Comparison of ENCODE assay signal across 19 cellular contexts in the genomic region with DNA sequence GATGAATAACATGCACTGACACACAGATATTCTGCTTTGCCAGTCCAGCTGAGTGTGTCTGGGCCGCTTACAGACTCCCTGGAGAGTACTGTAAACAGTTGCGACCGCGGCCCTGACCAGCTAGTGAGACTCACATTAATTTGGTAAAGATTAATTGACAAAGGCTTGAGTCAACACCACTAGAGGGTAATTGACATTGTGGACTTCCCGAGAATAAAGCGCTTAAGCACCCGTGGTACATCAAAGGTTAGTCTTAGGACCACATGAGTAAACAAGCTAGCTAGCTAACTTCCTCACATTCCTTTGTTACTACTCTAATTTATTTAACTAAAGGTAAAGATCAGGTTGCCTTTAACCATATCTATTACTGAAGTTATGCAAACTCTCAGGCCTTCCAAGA.
DNase-seq lines count a peak whose midpoint lies in the region; ATAC-seq and TF ChIP-seq lines count a peak whose summit lies in the region.
"Had no signal": no experiment of that assay in that cellular context is flagged by ENCODE, and none has a peak within 500 bp of the region (broad histone marks: within the 10 kb centered on the region; RNA-seq: fewer than 3 reads in every experiment).

No MANE protein-coding gene starts in this region.

- H3K4me1 ChIP-seq in Caco-2 = peaks cover 14% of the 10 kb centered on the region
- H3K4me1 ChIP-seq: sigmoid colon, uterus had no signal

- intact Hi-C loops in Caco-2 (cut with micrococcal nuclease; ENCODE audit: unreplicated experiment) = no loop called here

- no peak overlapping the region for H3K4me3 Mint-ChIP-seq in Caco-2 (ENCODE audit: unreplicated experiment)
- no peak overlapping the region for H3K4me3 Mint-ChIP-seq in stimulated activated memory B cell treated with anti-CD40 and anti-IgM and Interleukin-4, amounts not matched to agents 10 μg/mL and 1 μg/mL and 100 μg/mL, for 72 hours
- H3K4me3 Mint-ChIP-seq: activated CD8-positive, alpha-beta T cell treated with anti-CD3 and anti-CD28 coated beads, Interleukin-2, amount 10 ng/mL, durations not matched to agents 7 days and 5 days; activated T-cell treated with anti-CD3 and anti-CD28 coated beads, Interleukin-2, amount 50 U/mL, for 72 hours; CD4-positive, CD25-positive, alpha-beta regulatory T cell; T-helper 17 cell; WTC11 had no signal

- no peak for ATAC-seq in HG03571 (IDR thresholded peaks at IDR 0.05; ENCODE audit: unreplicated experiment)
- ATAC-seq in stimulated activated memory B cell treated with anti-CD40 and anti-IgM and Interleukin-4, amounts not matched to agents 10 μg/mL and 1 μg/mL and 100 μg/mL, for 72 hours = no peak
- ATAC-seq: activated CD8-positive, alpha-beta T cell treated with anti-CD3 and anti-CD28 coated beads, Interleukin-2, amount 10 ng/mL, durations not matched to agents 7 days and 5 days; activated T-cell treated with anti-CD3 and anti-CD28 coated beads, Interleukin-2, amount 50 U/mL, for 72 hours; T-helper 17 cell; WTC11 had no signal

- H3K9me3 ChIP-seq in Caco-2 = peaks cover 5% of the 10 kb centered on the region; the same call in 1 of the 2 replicates
- H3K9me3 ChIP-seq: sigmoid colon, uterus had no signal

- no peak overlapping the region for H3K27ac Mint-ChIP-seq in Caco-2 (ENCODE audit: unreplicated experiment)
- H3K27ac Mint-ChIP-seq in stimulated activated memory B cell treated with anti-CD40 and anti-IgM and Interleukin-4, amounts not matched to agents 10 μg/mL and 1 μg/mL and 100 μg/mL, for 72 hours = no peak overlapping the region
- H3K27ac Mint-ChIP-seq: activated CD8-positive, alpha-beta T cell treated with anti-CD3 and anti-CD28 coated beads, Interleukin-2, amount 10 ng/mL, durations not matched to agents 7 days and 5 days; activated T-cell treated with anti-CD3 and anti-CD28 coated beads, Interleukin-2, amount 50 U/mL, for 72 hours; CD4-positive, CD25-positive, alpha-beta regulatory T cell; T-helper 17 cell; WTC11 had no signal

- DNase-seq in Caco-2 (peak; percentile 51 to 76), NCI-H1092 (lab: John Stamatoyannopoulos, UW) (peak; percentile 34), NCI-H748 treated with DMSO at 0.1 percent for 48 hours (lab: John Stamatoyannopoulos, UW) (peak; percentile 87), kidney epithelial cell (ENCODE audit: low read depth) (peak; percentile 38), SKM-1 (lab: John Stamatoyannopoulos, UW; ENCODE audit: unreplicated experiment) (no peak), Ammon's horn (ENCODE audit: low spot score) (no peak)
- DNase-seq: activated CD8-positive, alpha-beta T cell treated with anti-CD3 and anti-CD28 coated beads, Interleukin-2, amount 10 ng/mL, durations not matched to agents 7 days and 5 days; activated T-cell treated with anti-CD3 and anti-CD28 coated beads, Interleukin-2, amount 50 U/mL, for 72 hours; CD4-positive, CD25-positive, alpha-beta regulatory T cell; head of caudate nucleus; kidney glomerular epithelial cell; NCI-H2171; sigmoid colon; stimulated activated CD4-positive, alpha-beta T cell treated with anti-CD3 and anti-CD28 coated beads, Interleukin-2, amount 100 ng/mL, for 24 hours; T-helper 17 cell; uterus had no signal

- peaks cover 29% of the 10 kb centered on the region for H3K9me3 Mint-ChIP-seq in Caco-2 (ENCODE audit: unreplicated experiment)
- peaks cover 10% of the 10 kb centered on the region for H3K9me3 Mint-ChIP-seq in stimulated activated memory B cell treated with anti-CD40 and anti-IgM and Interleukin-4, amounts not matched to agents 10 μg/mL and 1 μg/mL and 100 μg/mL, for 72 hours

- H3K36me3 Mint-ChIP-seq in Caco-2 (ENCODE audit: insufficient read depth, unreplicated experiment) = no peaks in the 10 kb centered on the region
- no peaks in the 10 kb centered on the region for H3K36me3 Mint-ChIP-seq in stimulated activated memory B cell treated with anti-CD40 and anti-IgM and Interleukin-4, amounts not matched to agents 10 μg/mL and 1 μg/mL and 100 μg/mL, for 72 hours
- H3K36me3 Mint-ChIP-seq: CD4-positive, CD25-positive, alpha-beta regulatory T cell; WTC11 had no signal

- TF ChIP-seq CTCF in Caco-2 (IDR thresholded peaks at IDR 0.05; ENCODE audit: insufficient read depth in 1 of 2, low read depth in 1 of 2, low read length in 1 of 2, severe bottlenecking in 1 of 2, unreplicated experiment in 1 of 2) (no peak), kidney epithelial cell (IDR thresholded peaks at IDR 0.05; ENCODE audit: insufficient read depth, low read length, poor library complexity, severe bottlenecking) (no peak)

- CTCF ChIA-PET in Caco-2 (lab: Charles Lee) = interaction anchor here (2.5 kb wide), 1 partner anchor 11 kb away, joined by 10 read pairs; no protein-coding TSS in a partner anchor

- no TSS peak for BruUV-seq in Caco-2 (replicated peaks; lab: Mats Ljungman, UMichigan)

- no peaks in the 10 kb centered on the region for H3K27me3 ChIP-seq in Caco-2 (replicated peaks; ENCODE audit: control insufficient read depth, insufficient read depth, low read length)
- H3K27me3 ChIP-seq in kidney epithelial cell (ENCODE audit: control insufficient read depth, insufficient read depth, low read length) = no peaks in the 10 kb centered on the region
- H3K27me3 ChIP-seq: sigmoid colon, uterus had no signal

- no peaks in the 10 kb centered on the region for H3K36me3 ChIP-seq in Caco-2 (ENCODE audit: control insufficient read depth, insufficient read depth, low read length)
- H3K36me3 ChIP-seq in kidney epithelial cell (ENCODE audit: control insufficient read depth, insufficient read depth, low read length) = no peaks in the 10 kb centered on the region
- H3K36me3 ChIP-seq: sigmoid colon, uterus had no signal

- H3K27me3 Mint-ChIP-seq in Caco-2 (ENCODE audit: insufficient read depth, unreplicated experiment) = no peaks in the 10 kb centered on the region
- H3K27me3 Mint-ChIP-seq in stimulated activated memory B cell treated with anti-CD40 and anti-IgM and Interleukin-4, amounts not matched to agents 10 μg/mL and 1 μg/mL and 100 μg/mL, for 72 hours = no peaks in the 10 kb centered on the region
- H3K27me3 Mint-ChIP-seq: CD4-positive, CD25-positive, alpha-beta regulatory T cell; T-helper 17 cell had no signal

- POLR2A ChIA-PET in Caco-2 (lab: Charles Lee) = no interaction called here

- H3K4me1 Mint-ChIP-seq in Caco-2 (ENCODE audit: low read depth, unreplicated experiment) = peaks cover 7% of the 10 kb centered on the region
- H3K4me1 Mint-ChIP-seq in stimulated activated memory B cell treated with anti-CD40 and anti-IgM and Interleukin-4, amounts not matched to agents 10 μg/mL and 1 μg/mL and 100 μg/mL, for 72 hours = no peaks in the 10 kb centered on the region
- H3K4me1 Mint-ChIP-seq: CD4-positive, CD25-positive, alpha-beta regulatory T cell; T-helper 17 cell had no signal

- H3K4me3 ChIP-seq in Caco-2 (ENCODE audit: low read depth, low read length) = no peak overlapping the region
- H3K4me3 ChIP-seq in kidney epithelial cell (ENCODE audit: low read depth, low read length) = no peak overlapping the region
- H3K4me3 ChIP-seq: sigmoid colon, uterus had no signal

Comparison
In these comparisons a context has a peak if more than half of its experiments do, and no peak if none do; other contexts are left out.
1. DNase-seq: peak in Caco-2 (2 of 2), NCI-H1092 (single experiment), NCI-H748 treated with DMSO at 0.1 percent for 48 hours (single experiment) and kidney epithelial cell (single experiment); none in SKM-1 (single experiment) and Ammon's horn (single experiment).